11 cellular contexts compared by ENCODE assay signal in the genomic region with DNA sequence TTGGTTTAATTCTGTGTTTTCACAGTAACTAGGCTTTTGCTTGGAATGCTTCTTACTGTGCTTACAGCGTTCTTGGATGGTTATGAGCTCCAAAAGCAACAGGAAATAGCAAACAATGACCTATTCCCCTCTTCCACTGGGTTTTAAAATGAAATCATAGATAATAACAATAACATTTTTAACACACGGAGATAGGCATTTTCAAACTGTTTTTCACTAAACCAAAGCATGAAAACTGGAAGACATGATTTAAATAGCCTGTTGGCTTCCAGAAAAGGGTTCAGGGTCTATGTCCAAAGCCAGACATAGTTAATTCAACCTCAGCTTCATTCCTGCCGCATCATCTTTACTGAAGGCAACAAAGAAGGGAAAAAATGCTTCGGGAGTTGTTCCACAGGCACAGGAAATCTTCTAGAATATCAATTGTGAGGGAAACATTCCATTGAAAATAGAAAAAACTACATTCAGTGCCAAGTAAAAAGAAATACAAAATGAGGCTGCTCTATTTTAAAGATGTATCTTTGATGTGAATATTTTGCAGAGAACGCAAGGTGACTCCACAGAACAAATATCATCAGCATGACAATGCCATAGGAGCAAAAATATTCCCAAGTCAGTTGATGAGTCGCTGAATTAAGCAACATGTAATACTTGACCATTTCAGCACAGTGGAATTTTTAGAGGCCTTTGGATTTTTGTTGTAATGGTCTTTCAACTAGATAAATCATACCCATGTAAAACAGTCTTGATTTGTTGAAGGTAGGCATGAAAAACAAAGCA.
DNase-seq lines count a peak whose midpoint lies in the region; ATAC-seq and TF ChIP-seq lines count a peak whose summit lies in the region.
"Had no signal": no experiment of that assay in that cellular context is flagged by ENCODE, and none has a peak within 500 bp of the region (broad histone marks: within the 10 kb centered on the region; RNA-seq: fewer than 3 reads in every experiment).

No MANE protein-coding gene starts in this region.

- no peaks in the 10 kb centered on the region for H3K36me3 Mint-ChIP-seq in activated naive CD8-positive, alpha-beta T cell treated with anti-CD3 and anti-CD28 coated beads, Interleukin-2, amount 50 U/mL, for 24 hours (ENCODE audit: low read depth)
- H3K36me3 Mint-ChIP-seq in stimulated activated memory B cell treated with anti-CD40 and anti-IgM and Interleukin-4, amounts not matched to agents 10 μg/mL and 1 μg/mL and 100 μg/mL, for 72 hours = no peaks in the 10 kb centered on the region

- H3K36me3 ChIP-seq in ACC112 (ENCODE audit: insufficient read depth, low read length) (peaks cover 44% of the 10 kb centered on the region), SK-N-SH (replicated peaks in 1 of 2; ENCODE audit: control insufficient read depth in 1 of 2, insufficient read depth in 2 of 2, low read length in 1 of 2) (peaks cover 21 to 32% of the 10 kb centered on the region in 2 experiments), osteoblast (ENCODE audit: insufficient read depth, low read length) (peaks cover 5% of the 10 kb centered on the region)
- H3K36me3 ChIP-seq: neutrophil had no signal

- no peak overlapping the region for H3K4me3 Mint-ChIP-seq in activated naive CD8-positive, alpha-beta T cell treated with anti-CD3 and anti-CD28 coated beads, Interleukin-2, amount 50 U/mL, for 24 hours
- no peak overlapping the region for H3K4me3 Mint-ChIP-seq in stimulated activated memory B cell treated with anti-CD40 and anti-IgM and Interleukin-4, amounts not matched to agents 10 μg/mL and 1 μg/mL and 100 μg/mL, for 72 hours
- H3K4me3 Mint-ChIP-seq: B cell had no signal

- TF ChIP-seq RAD21 in SK-N-SH (IDR thresholded peaks at IDR 0.05; ENCODE audit: low read length) = no peak

- H3K4me1 ChIP-seq in ACC112 (ENCODE audit: control insufficient read depth, insufficient read depth, low read length, unreplicated experiment) (peaks cover 32% of the 10 kb centered on the region), SK-N-SH (ENCODE audit: control insufficient read depth in 1 of 2, insufficient read depth in 2 of 2, low read depth in 1 of 2, low read length in 1 of 2) (peaks cover 3 to 9% of the 10 kb centered on the region in 2 experiments; a peak in 2 of 4 replicates), osteoblast (ENCODE audit: insufficient read depth, low read length) (peaks cover 30% of the 10 kb centered on the region)

- H3K27me3 Mint-ChIP-seq in activated naive CD8-positive, alpha-beta T cell treated with anti-CD3 and anti-CD28 coated beads, Interleukin-2, amount 50 U/mL, for 24 hours = peaks cover 2% of the 10 kb centered on the region
- H3K27me3 Mint-ChIP-seq in stimulated activated memory B cell treated with anti-CD40 and anti-IgM and Interleukin-4, amounts not matched to agents 10 μg/mL and 1 μg/mL and 100 μg/mL, for 72 hours = peaks cover 8% of the 10 kb centered on the region

- peak overlapping the region; percentile 44 for H3K4me3 ChIP-seq in ACC112 (ENCODE audit: low read depth, low read length)
- H3K4me3 ChIP-seq in SK-N-SH (ENCODE audit: low read depth in 2 of 2, low read length in 1 of 2) = no peak overlapping the region; a peak in 1 of 4 replicates
- H3K4me3 ChIP-seq in fibroblast of mammary gland (ENCODE audit: control insufficient read depth, low read depth, low read length) = no peak overlapping the region
- H3K4me3 ChIP-seq in osteoblast (ENCODE audit: insufficient read depth, low read length) = peak overlapping the region; percentile 54
- H3K4me3 ChIP-seq: MG63 had no signal

- POLR2A ChIA-PET in SK-N-SH (lab: Yijun Ruan, JAX) = no interaction called here

- CTCF ChIA-PET in SK-N-SH (lab: Yijun Ruan, JAX) = interaction anchor here (3.0 kb wide), 1 partner anchor 12 kb away, joined by 18 read pairs; no protein-coding TSS in a partner anchor

- H4K20me1 ChIP-seq in SK-N-SH (ENCODE audit: insufficient read depth) (no peaks in the 10 kb centered on the region), osteoblast (ENCODE audit: insufficient read depth, low read length) (no peaks in the 10 kb centered on the region)

- H3K79me2 ChIP-seq in ACC112 (ENCODE audit: control insufficient read depth, insufficient read depth, low read length, unreplicated experiment) (no peaks in the 10 kb centered on the region), SK-N-SH (ENCODE audit: insufficient read depth) (no peaks in the 10 kb centered on the region), osteoblast (ENCODE audit: insufficient read depth, low read length) (no peaks in the 10 kb centered on the region)

- TF ChIP-seq EP300 in SK-N-SH (IDR thresholded peaks at IDR 0.05; ENCODE audit: borderline replicate concordance in 1 of 2, low read depth in 1 of 2, low read length in 1 of 2) = peak in 1 of 2 experiments; percentile 67; a peak in 1 of 4 replicates

- no peak overlapping the region for H3K27ac Mint-ChIP-seq in activated naive CD8-positive, alpha-beta T cell treated with anti-CD3 and anti-CD28 coated beads, Interleukin-2, amount 50 U/mL, for 24 hours
- no peak overlapping the region for H3K27ac Mint-ChIP-seq in stimulated activated memory B cell treated with anti-CD40 and anti-IgM and Interleukin-4, amounts not matched to agents 10 μg/mL and 1 μg/mL and 100 μg/mL, for 72 hours
- H3K27ac Mint-ChIP-seq: B cell had no signal

- TF ChIP-seq CTCF in SK-N-SH (IDR thresholded peaks at IDR 0.05) (no peak), fibroblast of mammary gland (conservative IDR thresholded peaks at IDR 0.05; ENCODE audit: control insufficient read depth, insufficient read depth, low read depth, low read length) (no peak), osteoblast (IDR thresholded peaks at IDR 0.05; ENCODE audit: extremely low read depth, low read depth, low read length) (no peak)

- H2AFZ ChIP-seq in ACC112 (ENCODE audit: low read length, unreplicated experiment) (peak overlapping the region; percentile 79), SK-N-SH (ENCODE audit: low read depth) (0 out of 2 replicates have a peak overlapping the region, but pooled peaks have one; percentile 20), osteoblast (ENCODE audit: low read length) (peak overlapping the region; percentile 52)

- ATAC-seq in activated naive CD8-positive, alpha-beta T cell treated with anti-CD3 and anti-CD28 coated beads, Interleukin-2, amount 50 U/mL, for 24 hours = no peak
- ATAC-seq in stimulated activated memory B cell treated with anti-CD40 and anti-IgM and Interleukin-4, amounts not matched to agents 10 μg/mL and 1 μg/mL and 100 μg/mL, for 72 hours = no peak

- WGBS in SK-N-SH (ENCODE audit: low lambda C conversion rate) = 46% methylated on average over 6 of the region's 6 CpGs

- peaks cover 15% of the 10 kb centered on the region for H3F3A ChIP-seq in SK-N-SH (replicated peaks; ENCODE audit: insufficient read depth)

- peaks cover 6% of the 10 kb centered on the region for H3K9me3 Mint-ChIP-seq in activated naive CD8-positive, alpha-beta T cell treated with anti-CD3 and anti-CD28 coated beads, Interleukin-2, amount 50 U/mL, for 24 hours
- H3K9me3 Mint-ChIP-seq in stimulated activated memory B cell treated with anti-CD40 and anti-IgM and Interleukin-4, amounts not matched to agents 10 μg/mL and 1 μg/mL and 100 μg/mL, for 72 hours = peaks cover 13% of the 10 kb centered on the region

- peak overlapping the region; percentile 50 for H3K4me2 ChIP-seq in SK-N-SH
- H3K4me2 ChIP-seq in osteoblast (ENCODE audit: insufficient read depth, low read length) = peak overlapping the region; percentile 85

- H3K9me3 ChIP-seq in SK-N-SH (no peaks in the 10 kb centered on the region), osteoblast (ENCODE audit: low read depth, low read length) (no peaks in the 10 kb centered on the region)
- H3K9me3 ChIP-seq: MG63, neutrophil had no signal

- H3K27ac ChIP-seq in ACC112 (ENCODE audit: low read depth, low read length) = peak overlapping the region; percentile 94
- H3K27ac ChIP-seq in SK-N-SH (ENCODE audit: low read depth in 2 of 2, low read length in 1 of 2) = peak overlapping the region; percentile 77 to 96; a peak in 3 of 4 replicates
- peak overlapping the region; percentile 96 for H3K27ac ChIP-seq in osteoblast (ENCODE audit: low read depth, low read length)
- H3K27ac ChIP-seq: neutrophil had no signal

- H3K27me3 ChIP-seq in ACC112 (ENCODE audit: insufficient read depth, low read length) (no peaks in the 10 kb centered on the region), SK-N-SH (ENCODE audit: insufficient read depth) (no peaks in the 10 kb centered on the region), osteoblast (ENCODE audit: insufficient read depth, low read length) (no peaks in the 10 kb centered on the region)
- H3K27me3 ChIP-seq: MG63 had no signal

- H3K9ac ChIP-seq in SK-N-SH = peak overlapping the region; percentile 64

- no peaks in the 10 kb centered on the region for H3K9me2 ChIP-seq in SK-N-SH

- no peaks in the 10 kb centered on the region for H3K4me1 Mint-ChIP-seq in activated naive CD8-positive, alpha-beta T cell treated with anti-CD3 and anti-CD28 coated beads, Interleukin-2, amount 50 U/mL, for 24 hours
- H3K4me1 Mint-ChIP-seq in stimulated activated memory B cell treated with anti-CD40 and anti-IgM and Interleukin-4, amounts not matched to agents 10 μg/mL and 1 μg/mL and 100 μg/mL, for 72 hours = no peaks in the 10 kb centered on the region
- H3K4me1 Mint-ChIP-seq: B cell had no signal

- DNase-seq in SK-N-SH (no peak), fibroblast of mammary gland (ENCODE audit: low read depth) (peak; percentile 85), osteoblast (ENCODE audit: insufficient read length, low spot score, missing footprints) (peak; percentile 86), SW 1271 (lab: John Stamatoyannopoulos, UW) (no peak), DMS 273 (lab: John Stamatoyannopoulos, UW; ENCODE audit: unreplicated experiment) (no peak)
- no peak for DNase-seq in activated naive CD8-positive, alpha-beta T cell treated with anti-CD3 and anti-CD28 coated beads, Interleukin-2, amount 50 U/mL, for 24 hours
- DNase-seq: MG63 had no signal

TF ChIP-seq in SK-N-SH, 30 proteins besides CTCF, POLR2A, EP300 and RAD21 (continues in another document):
- TF ChIP-seq FOXM1 (IDR thresholded peaks at IDR 0.05; ENCODE audit: low read depth) (no peak), JUND (IDR thresholded peaks at IDR 0.05) (peak; percentile 64), MXI1 (IDR thresholded peaks at IDR 0.05; ENCODE audit: low read depth, low read length) (no peak), SIN3A (IDR thresholded peaks at IDR 0.05; ENCODE audit: borderline replicate concordance, low read depth, low read length) (no peak)
- TF ChIP-seq, protein P1, sequence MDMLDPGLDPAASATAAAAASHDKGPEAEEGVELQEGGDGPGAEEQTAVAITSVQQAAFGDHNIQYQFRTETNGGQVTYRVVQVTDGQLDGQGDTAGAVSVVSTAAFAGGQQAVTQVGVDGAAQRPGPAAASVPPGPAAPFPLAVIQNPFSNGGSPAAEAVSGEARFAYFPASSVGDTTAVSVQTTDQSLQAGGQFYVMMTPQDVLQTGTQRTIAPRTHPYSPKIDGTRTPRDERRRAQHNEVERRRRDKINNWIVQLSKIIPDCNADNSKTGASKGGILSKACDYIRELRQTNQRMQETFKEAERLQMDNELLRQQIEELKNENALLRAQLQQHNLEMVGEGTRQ (IDR thresholded peaks at IDR 0.05; ENCODE audit: borderline replicate concordance, low read depth, low read length) = no peak

Comparison
In these comparisons a context has a peak if more than half of its experiments do, and no peak if none do; other contexts are left out.
1. H2AFZ ChIP-seq: peak in every context shown above with its lines; median percentile 79 in ACC112; 52 in osteoblast; 20 in SK-N-SH.
2. H3K4me3 ChIP-seq: peak in ACC112 (single experiment) and osteoblast (single experiment); none in SK-N-SH (0 of 2) and fibroblast of mammary gland (single experiment).
3. DNase-seq: peak in fibroblast of mammary gland (single experiment) and osteoblast (single experiment); none in SK-N-SH (single experiment), activated naive CD8-positive, alpha-beta T cell treated with anti-CD3 and anti-CD28 coated beads, Interleukin-2, amount 50 U/mL, for 24 hours (single experiment), SW 1271 (0 of 2) and DMS 273 (single experiment).
4. Peak in every context shown above with its lines, with median percentiles within 50 percentile points of each other: H3K27ac ChIP-seq.